15 cellular contexts compared by ENCODE assay signal in genomic region chr5:177232761-177233160, GRCh38.
DNase-seq lines count a peak whose midpoint lies in the region; ATAC-seq and TF ChIP-seq lines count a peak whose summit lies in the region.
"Had no signal": no experiment of that assay in that cellular context is flagged by ENCODE, and none has a peak within 500 bp of the region (broad histone marks: within the 10 kb centered on the region; RNA-seq: fewer than 3 reads in every experiment).

No MANE protein-coding gene starts in this region.

- H3K27ac Mint-ChIP-seq in H9: peak overlapping the region in 2 of 3 experiments; percentile 10 to 77; a peak in 3 of 7 replicates
- no peak overlapping the region for H3K27ac Mint-ChIP-seq in activated naive CD8-positive, alpha-beta T cell treated with anti-CD3 and anti-CD28 coated beads, Interleukin-2, amount 50 U/mL, for 24 hours
- H3K27ac Mint-ChIP-seq: activated naive CD4-positive, alpha-beta T cell treated with anti-CD3 and anti-CD28 coated beads for 36 hours had no signal

- no peak overlapping the region for H4K5ac ChIP-seq in H9 (ENCODE audit: insufficient read length, low read depth, low read length)

- H3K9ac ChIP-seq in H9 (ENCODE audit: extremely low read depth, insufficient read length, low read length) (no peak overlapping the region), mammary epithelial cell (ENCODE audit: insufficient read depth, low read length) (no peak overlapping the region)
- H3K9ac ChIP-seq: BLaER1 had no signal

- no peak for TF ChIP-seq CTCF in H9 (conservative IDR thresholded peaks at IDR 0.05)
- TF ChIP-seq CTCF in mammary epithelial cell (conservative IDR thresholded peaks at IDR 0.05 in 1 of 2, IDR thresholded peaks at IDR 0.05 in 1 of 2; ENCODE audit: extremely low read depth in 1 of 2, insufficient read depth in 1 of 2, low read depth in 1 of 2, low read length in 2 of 2): no peak
- no peak for TF ChIP-seq CTCF in left lung (IDR thresholded peaks at IDR 0.05)

- peak; percentile 31 for ATAC-seq in left lung
- no peak for ATAC-seq in HG03521 (IDR thresholded peaks at IDR 0.05; ENCODE audit: unreplicated experiment)
- ATAC-seq in GM19035 (IDR thresholded peaks at IDR 0.05; ENCODE audit: unreplicated experiment): no peak
- ATAC-seq in activated naive CD8-positive, alpha-beta T cell treated with anti-CD3 and anti-CD28 coated beads, Interleukin-2, amount 50 U/mL, for 24 hours: no peak
- ATAC-seq: upper lobe of right lung had no signal

- H3K79me1 ChIP-seq in H9 (ENCODE audit: insufficient read depth, low read depth, low read length, poor library complexity, severe bottlenecking): peaks cover 9% of the 10 kb centered on the region

- H3T11ph ChIP-seq in H9 (ENCODE audit: low read length): no peak overlapping the region

- H2BK120ac ChIP-seq in H9 (ENCODE audit: low read depth, low read length, poor library complexity, severe bottlenecking): no peak overlapping the region

- H4K20me1 ChIP-seq in H9 (ENCODE audit: control insufficient read depth, insufficient read depth, insufficient read length): no peaks in the 10 kb centered on the region
- H4K20me1 ChIP-seq in mammary epithelial cell (ENCODE audit: insufficient read depth, low read length): peaks cover 3% of the 10 kb centered on the region

- H4K91ac ChIP-seq in H9 (ENCODE audit: insufficient read length, low read depth, low read length): no peak overlapping the region

- H3K36me3 Mint-ChIP-seq in H9 (ENCODE audit: insufficient read depth in 1 of 3, low read depth in 3 of 3): peaks cover 13 to 54% (median 51%) of the 10 kb centered on the region in 3 experiments
- H3K36me3 Mint-ChIP-seq in activated naive CD8-positive, alpha-beta T cell treated with anti-CD3 and anti-CD28 coated beads, Interleukin-2, amount 50 U/mL, for 24 hours (ENCODE audit: low read depth): peaks cover 25% of the 10 kb centered on the region

- H3K36me3 ChIP-seq in mammary epithelial cell (ENCODE audit: insufficient read depth, low read length): peaks cover 8% of the 10 kb centered on the region
- H3K36me3 ChIP-seq in left lung: peaks cover 0 to 34% of the 10 kb centered on the region in 2 donors

- no peak overlapping the region for H3K23ac ChIP-seq in H9 (ENCODE audit: insufficient read length, low read depth, low read length)

- H2AK5ac ChIP-seq in H9 (ENCODE audit: insufficient read length, low read length): no peak overlapping the region

- H2BK20ac ChIP-seq in H9 (ENCODE audit: low read depth, low read length, poor library complexity, severe bottlenecking): no peak overlapping the region

- H3K4me3 ChIP-seq in mammary epithelial cell (replicated peaks in 1 of 3; ENCODE audit: insufficient read depth in 1 of 3, low read depth in 2 of 3, low read length in 3 of 3) (no peak overlapping the region), left lung (no peak overlapping the region)
- H3K4me3 ChIP-seq: BLaER1, upper lobe of right lung had no signal

- peaks cover 0 to 4% of the 10 kb centered on the region in 2 experiments; a peak in 1 of 4 replicates for H3K4me1 Mint-ChIP-seq in H9
- peaks cover 9% of the 10 kb centered on the region for H3K4me1 Mint-ChIP-seq in activated naive CD8-positive, alpha-beta T cell treated with anti-CD3 and anti-CD28 coated beads, Interleukin-2, amount 50 U/mL, for 24 hours

- no peak overlapping the region for H3K4ac ChIP-seq in H9 (ENCODE audit: low read depth, low read length)

- peaks cover 18% of the 10 kb centered on the region; the same call in 1 of the 2 replicates for H3K79me2 ChIP-seq in H9 (ENCODE audit: insufficient read depth, low read length)
- H3K79me2 ChIP-seq in mammary epithelial cell (ENCODE audit: insufficient read depth, low read length): peaks cover 56% of the 10 kb centered on the region

- no peak overlapping the region for H3K14ac ChIP-seq in H9 (ENCODE audit: insufficient read depth, low read length)

- no peaks in the 10 kb centered on the region for H3K23me2 ChIP-seq in H9 (ENCODE audit: insufficient read length, low read depth, low read length, poor library complexity, severe bottlenecking)

- H2BK5ac ChIP-seq in H9 (ENCODE audit: insufficient read length, low read length): no peak overlapping the region

- no peak overlapping the region for H3K18ac ChIP-seq in H9 (ENCODE audit: insufficient read length, low read depth, low read length)

- no peaks in the 10 kb centered on the region for H3K27me3 Mint-ChIP-seq in H9 (ENCODE audit: low read depth)
- no peaks in the 10 kb centered on the region for H3K27me3 Mint-ChIP-seq in activated naive CD8-positive, alpha-beta T cell treated with anti-CD3 and anti-CD28 coated beads, Interleukin-2, amount 50 U/mL, for 24 hours

- dilution Hi-C loops in mammary epithelial cell (cut with HindIII; ENCODE audit: low sequenced_read_pairs): loop anchor here (5.0 to 10.0 kb wide), 3 partner anchors 70 to 212 kb away; partner anchors contain the start of gene PRR7

- in situ Hi-C loops in mammary epithelial cell (cut with MboI; ENCODE audit: low sequenced_read_pairs in 2 of 2): no loop called here

- H2BK12ac ChIP-seq in H9 (ENCODE audit: insufficient read length, low read depth, low read length): no peak overlapping the region

- no peak overlapping the region for H4K8ac ChIP-seq in H9 (replicated peaks; ENCODE audit: insufficient read length, low read depth, low read length)

- intact Hi-C loops in mammary epithelial cell (cut with micrococcal nuclease) (no loop called here), left lung (cut with DNase I) (no loop called here)

- CTCF ChIA-PET in mammary epithelial cell (lab: Charles Lee; ENCODE audit: low non-redundant PET): interaction anchor here (0.6 kb wide), 2 partner anchors 62 to 572 kb away, joined by 4 to 5 read pairs; no protein-coding TSS in a partner anchor

- no TSS peak for BruUV-seq in mammary epithelial cell (replicated peaks; lab: Mats Ljungman, UMichigan)

- H3K4me1 ChIP-seq in H9 (ENCODE audit: insufficient read depth, low read length) (no peaks in the 10 kb centered on the region), mammary epithelial cell (ENCODE audit: insufficient read depth, low read length) (peaks cover 12% of the 10 kb centered on the region), left lung (no peaks in the 10 kb centered on the region)
- H3K4me1 ChIP-seq: upper lobe of right lung had no signal

- no peak overlapping the region for H3K4me3 Mint-ChIP-seq in H9
- H3K4me3 Mint-ChIP-seq in activated naive CD8-positive, alpha-beta T cell treated with anti-CD3 and anti-CD28 coated beads, Interleukin-2, amount 50 U/mL, for 24 hours: no peak overlapping the region
- H3K4me3 Mint-ChIP-seq: activated naive CD4-positive, alpha-beta T cell treated with anti-CD3 and anti-CD28 coated beads for 36 hours had no signal

- no peak overlapping the region for H3K27ac ChIP-seq in H9 (ENCODE audit: insufficient read length, low read depth, low read length)
- no peak overlapping the region for H3K27ac ChIP-seq in mammary epithelial cell (ENCODE audit: insufficient read depth, low read depth, low read length)
- no peak overlapping the region for H3K27ac ChIP-seq in left lung
- H3K27ac ChIP-seq: BLaER1, upper lobe of right lung had no signal

- H2AFZ ChIP-seq in H9 (ENCODE audit: low read length) (no peak overlapping the region), mammary epithelial cell (ENCODE audit: low read depth, low read length) (no peak overlapping the region)

- H3K9me3 ChIP-seq in H9 (ENCODE audit: control insufficient read depth, low read depth, low read length) (no peaks in the 10 kb centered on the region), mammary epithelial cell (replicated peaks; ENCODE audit: insufficient read depth, low read length) (no peaks in the 10 kb centered on the region), left lung (no peaks in the 10 kb centered on the region)
- H3K9me3 ChIP-seq: BLaER1, upper lobe of right lung had no signal

- no peak overlapping the region for H3K4me2 ChIP-seq in H9 (ENCODE audit: insufficient read depth, insufficient read length, low read length)
- no peak overlapping the region for H3K4me2 ChIP-seq in mammary epithelial cell (ENCODE audit: insufficient read depth, low read depth, low read length)
- H3K4me2 ChIP-seq: BLaER1 had no signal

- H2BK15ac ChIP-seq in H9 (ENCODE audit: low read depth, low read length): no peak overlapping the region

- H3K27me3 ChIP-seq in H9 (ENCODE audit: insufficient read depth, low read length) (no peaks in the 10 kb centered on the region), mammary epithelial cell (ENCODE audit: insufficient read depth, low read length) (no peaks in the 10 kb centered on the region), left lung (no peaks in the 10 kb centered on the region)
- H3K27me3 ChIP-seq: BLaER1, upper lobe of right lung had no signal

- H3K9me3 Mint-ChIP-seq in H9: no peaks in the 10 kb centered on the region
- H3K9me3 Mint-ChIP-seq in activated naive CD8-positive, alpha-beta T cell treated with anti-CD3 and anti-CD28 coated beads, Interleukin-2, amount 50 U/mL, for 24 hours: no peaks in the 10 kb centered on the region
- H3K9me3 Mint-ChIP-seq: activated naive CD4-positive, alpha-beta T cell treated with anti-CD3 and anti-CD28 coated beads for 36 hours had no signal

- WGBS in H9 (ENCODE audit: extremely low coverage, insufficient read length, low lambda C conversion rate): no CpG with 5 or more reads among the region's 1 CpG
- WGBS in mammary epithelial cell (ENCODE audit: low coverage, missing lambda C conversion rate): 90% methylated on average over 1 of the region's 1 CpG

- DNase-seq in AG08395 (ENCODE audit: low spot score): peak; percentile 56
- no peak for DNase-seq in H9
- DNase-seq in mammary epithelial cell: peak; percentile 33
- DNase-seq in left lung: no peak
- no peak for DNase-seq in hippocampal formation (lab: John Stamatoyannopoulos, UW)
- DNase-seq in activated naive CD8-positive, alpha-beta T cell treated with anti-CD3 and anti-CD28 coated beads, Interleukin-2, amount 50 U/mL, for 24 hours: no peak
- DNase-seq: activated CD4-positive, alpha-beta T cell treated with anti-CD3 and anti-CD28 coated beads, Interleukin-2, amount 50 U/mL, for 48 hours; activated naive CD4-positive, alpha-beta T cell treated with anti-CD3 and anti-CD28 coated beads for 36 hours; NCI-H1694; NK-92 treated with Interleukin-12 subunit alpha and Interleukin-12 subunit beta, amount 100 ng/mL, for 24 hours; small intestine; upper lobe of right lung had no signal

- no peak overlapping the region for H3K56ac ChIP-seq in H9 (ENCODE audit: insufficient read length, low read depth, low read length)

Comparison
In these comparisons a context has a peak if more than half of its experiments do, and no peak if none do; other contexts are left out.
1. DNase-seq: peak in AG08395 (single experiment) and mammary epithelial cell (single experiment); none in H9 (single experiment), left lung (0 of 2), hippocampal formation (0 of 2) and activated naive CD8-positive, alpha-beta T cell treated with anti-CD3 and anti-CD28 coated beads, Interleukin-2, amount 50 U/mL, for 24 hours (single experiment).